In genomic region chr22:30371981-30372380, GRCh38 we compare ENCODE assay signal across 14 cellular contexts. TPM values are rescaled to one million over a fixed set of nuclear protein-coding genes. Genes with fewer than 3 reads are reported as not detected.
DNase-seq lines count a peak whose midpoint lies in the region; ATAC-seq and TF ChIP-seq lines count a peak whose summit lies in the region.
"Had no signal": no experiment of that assay in that cellular context is flagged by ENCODE, and none has a peak within 500 bp of the region (broad histone marks: within the 10 kb centered on the region; RNA-seq: fewer than 3 reads in every experiment).

No MANE protein-coding gene starts in this region.

- peak; percentile 58 for DNase-seq in NCI-H2029 (lab: John Stamatoyannopoulos, UW)
- no peak for DNase-seq in NCI-H2029 treated with DMSO at 0.1 percent for 48 hours (lab: John Stamatoyannopoulos, UW)
- DNase-seq in DMS53 (lab: John Stamatoyannopoulos, UW): peak; percentile 78
- peak; percentile 73 for DNase-seq in RPMI8226
- DNase-seq in mucosa of descending colon: no peak
- DNase-seq in left lobe of liver (ENCODE audit: low spot score): no peak
- DNase-seq in mammary epithelial cell: no peak
- no peak for DNase-seq in SIG-M5 (lab: John Stamatoyannopoulos, UW)
- DNase-seq: C1 segment of cervical spinal cord; COR-L47; MG63; NCI-H2081; NK-92 treated with Interleukin-12 subunit alpha and Interleukin-12 subunit beta, amount 100 ng/mL, for 24 hours; OCI-M1 had no signal

- no peaks in the 10 kb centered on the region for H3K36me3 ChIP-seq in mucosa of descending colon (ENCODE audit: low read depth)
- no peaks in the 10 kb centered on the region for H3K36me3 ChIP-seq in mammary epithelial cell (ENCODE audit: insufficient read depth, low read length)
- H3K36me3 ChIP-seq: MG63 had no signal

- H4K20me1 ChIP-seq in mammary epithelial cell (ENCODE audit: insufficient read depth, low read length): no peaks in the 10 kb centered on the region

- no peak overlapping the region for H3K27ac ChIP-seq in mammary epithelial cell (ENCODE audit: insufficient read depth, low read depth, low read length)

- TF ChIP-seq CTCF in mucosa of descending colon (IDR thresholded peaks at IDR 0.05): no peak
- no peak for TF ChIP-seq CTCF in mammary epithelial cell (conservative IDR thresholded peaks at IDR 0.05 in 1 of 2, IDR thresholded peaks at IDR 0.05 in 1 of 2; ENCODE audit: extremely low read depth in 1 of 2, insufficient read depth in 1 of 2, low read depth in 1 of 2, low read length in 2 of 2)

- dilution Hi-C loops in mammary epithelial cell (cut with HindIII; ENCODE audit: low sequenced_read_pairs): no loop called here

- no peak overlapping the region for H3K4me3 ChIP-seq in mucosa of descending colon
- H3K4me3 ChIP-seq in mammary epithelial cell (replicated peaks in 1 of 3; ENCODE audit: insufficient read depth in 1 of 3, low read depth in 2 of 3, low read length in 3 of 3): no peak overlapping the region
- H3K4me3 ChIP-seq: MG63 had no signal

- H2AFZ ChIP-seq in mammary epithelial cell (ENCODE audit: low read depth, low read length): no peak overlapping the region

- no peaks in the 10 kb centered on the region for H3K79me2 ChIP-seq in mammary epithelial cell (ENCODE audit: insufficient read depth, low read length)

- in situ Hi-C loops in mammary epithelial cell (cut with MboI; ENCODE audit: low sequenced_read_pairs in 2 of 2): no loop called here

- no peak overlapping the region for H3K4me2 ChIP-seq in mammary epithelial cell (ENCODE audit: insufficient read depth, low read depth, low read length)

- H3K4me1 ChIP-seq in mucosa of descending colon (ENCODE audit: low read depth): no peaks in the 10 kb centered on the region
- H3K4me1 ChIP-seq in mammary epithelial cell (ENCODE audit: insufficient read depth, low read length): peaks cover 14% of the 10 kb centered on the region

- H3K9ac ChIP-seq in mammary epithelial cell (ENCODE audit: insufficient read depth, low read length): no peak overlapping the region

- no TSS peak for BruUV-seq in mammary epithelial cell (replicated peaks; lab: Mats Ljungman, UMichigan)

- WGBS in mammary epithelial cell (ENCODE audit: low coverage, missing lambda C conversion rate): 97% methylated on average over 13 of the region's 13 CpGs

- peak; percentile 34 for ATAC-seq in mucosa of descending colon
- no peak for ATAC-seq in left lobe of liver

- CTCF ChIA-PET in mammary epithelial cell (lab: Charles Lee; ENCODE audit: low non-redundant PET): no interaction called here

- H3K27me3 ChIP-seq in mammary epithelial cell (ENCODE audit: insufficient read depth, low read length): no peaks in the 10 kb centered on the region
- H3K27me3 ChIP-seq: MG63 had no signal

- H3K9me3 ChIP-seq in mucosa of descending colon (no peaks in the 10 kb centered on the region), mammary epithelial cell (replicated peaks; ENCODE audit: insufficient read depth, low read length) (no peaks in the 10 kb centered on the region)
- H3K9me3 ChIP-seq: MG63 had no signal

- intact Hi-C loops in mucosa of descending colon (cut with DNase I, micrococcal nuclease): no loop called here
- intact Hi-C loops in mammary epithelial cell (cut with micrococcal nuclease): no loop called here

RNA-seq across cellular contexts. Expression of gene CCDC157, which starts 15.2 kb away (rescaled TPM):
- total RNA-seq in mucosa of descending colon: 1 to 10 TPM; 1.6 to 2.2 (median 1.8) TPM
- 0.78 TPM for total RNA-seq in left lobe of liver
- total RNA-seq in mammary epithelial cell: 1 to 10 TPM; 1.9 to 3.2 TPM
- 1.6 TPM for polyA plus RNA-seq in mammary epithelial cell
- polyA minus RNA-seq in mammary epithelial cell: 1.9 TPM

RNA-seq across cellular contexts. Expression of gene RNF215, which starts 15.2 kb away (rescaled TPM):
- total RNA-seq in mucosa of descending colon (10 to 100 TPM in 1 of 3 donors, 1 to 10 TPM in 2; 9.0 to 14.2 (median 9.1) TPM), left lobe of liver (8.7 TPM), mammary epithelial cell (10 to 100 TPM; 21.6 to 22.0 TPM)
- polyA plus RNA-seq in mammary epithelial cell: 5.0 TPM
- polyA minus RNA-seq in mammary epithelial cell: 46.1 TPM

RNA-seq across cellular contexts. Expression of gene SF3A1, which starts 15.3 kb away (rescaled TPM):
- 100 to 1,000 TPM; 133 to 152 (median 151) TPM for total RNA-seq in mucosa of descending colon
- total RNA-seq in left lobe of liver: 73.3 TPM
- total RNA-seq in mammary epithelial cell: 100 to 1,000 TPM in 1 of 2 donors, 10 to 100 TPM in 1; 45.0 to 163 TPM
- 45.2 TPM for polyA plus RNA-seq in mammary epithelial cell
- polyA minus RNA-seq in mammary epithelial cell: 645 TPM

RNA-seq across cellular contexts. Expression of gene SEC14L2, which starts 24.8 kb away (rescaled TPM):
- total RNA-seq in mucosa of descending colon: 1 to 10 TPM in 2 of 3 donors, under 1 TPM in 1; 0.67 to 4.0 (median 2.5) TPM
- 252 TPM for total RNA-seq in left lobe of liver
- total RNA-seq in mammary epithelial cell: 100 to 1,000 TPM; 171 to 266 TPM
- 168 TPM for polyA plus RNA-seq in mammary epithelial cell
- polyA minus RNA-seq in mammary epithelial cell: 208 TPM

RNA-seq across cellular contexts. Expression of gene TBC1D10A, which starts 45.2 kb away (rescaled TPM):
- total RNA-seq in mucosa of descending colon: 10 to 100 TPM; 29.7 to 41.4 (median 32.2) TPM
- total RNA-seq in left lobe of liver: 19.7 TPM
- 10 to 100 TPM; 25.7 to 27.5 TPM for total RNA-seq in mammary epithelial cell
- 15.3 TPM for polyA plus RNA-seq in mammary epithelial cell
- polyA minus RNA-seq in mammary epithelial cell: 22.8 TPM

Comparison
In these comparisons a context has a peak if more than half of its experiments do, and no peak if none do; other contexts are left out.
1. DNase-seq: peak in NCI-H2029 (single experiment), DMS53 (single experiment) and RPMI8226 (single experiment); none in NCI-H2029 treated with DMSO at 0.1 percent for 48 hours (single experiment), mucosa of descending colon (0 of 3), left lobe of liver (single experiment), mammary epithelial cell (single experiment) and SIG-M5 (single experiment).